12 cellular contexts compared by ENCODE assay signal in the genomic region with DNA sequence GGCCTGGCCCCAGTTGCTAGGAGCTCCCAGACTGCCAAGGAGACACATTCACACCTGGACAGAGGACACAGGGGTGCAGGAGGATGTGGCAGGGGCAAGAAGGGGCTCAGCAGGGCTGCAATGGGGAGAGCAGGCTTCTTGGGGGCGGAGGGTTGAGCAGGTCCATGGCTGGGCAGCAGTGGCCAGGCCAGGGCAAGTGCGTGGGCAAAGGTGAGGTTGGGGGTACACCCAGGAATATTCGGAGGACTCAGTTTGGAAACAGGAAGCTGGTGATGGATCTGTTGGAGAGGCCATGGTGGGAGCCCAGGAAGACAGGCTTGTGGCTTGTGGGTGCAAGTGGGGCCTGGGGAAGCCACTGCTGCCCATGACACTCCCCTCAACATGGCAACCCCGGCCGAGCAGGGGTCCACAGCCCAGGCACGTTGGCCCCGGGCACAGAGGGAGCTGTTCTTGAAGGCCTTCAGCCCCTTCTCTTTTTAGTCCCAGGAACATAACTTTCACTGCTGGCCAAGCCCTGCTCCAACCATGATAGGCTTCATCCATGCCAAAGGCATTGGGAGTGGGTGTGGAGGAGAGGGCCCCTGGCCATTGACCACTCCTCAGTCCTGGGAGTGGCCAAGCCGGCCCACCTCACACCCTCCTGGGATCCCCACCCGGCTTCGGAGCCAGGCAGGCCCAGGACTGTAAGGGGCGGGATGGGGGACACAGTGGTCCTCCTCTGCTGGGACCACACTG. TPM values are rescaled to one million over a fixed set of nuclear protein-coding genes. Genes with fewer than 3 reads are reported as not detected.
DNase-seq lines count a peak whose midpoint lies in the region; ATAC-seq and TF ChIP-seq lines count a peak whose summit lies in the region.
"Had no signal": no experiment of that assay in that cellular context is flagged by ENCODE, and none has a peak within 500 bp of the region (broad histone marks: within the 10 kb centered on the region; RNA-seq: fewer than 3 reads in every experiment).

No MANE protein-coding gene starts in this region.

- no peak overlapping the region for H3K4me3 ChIP-seq in GM23248
- H3K4me3 ChIP-seq: right lobe of liver had no signal

- intact Hi-C loops in activated CD4-positive, alpha-beta T cell treated with anti-CD3 and anti-CD28 coated beads, Interleukin-2, amount 10 ng/mL, durations not matched to agents 24 days and 14 days (cut with micrococcal nuclease) = no loop called here

- no peaks in the 10 kb centered on the region for H3K9me3 ChIP-seq in GM23248 (ENCODE audit: low read depth)
- H3K9me3 ChIP-seq: right lobe of liver had no signal

- no peaks in the 10 kb centered on the region for H3K9me2 ChIP-seq in GM23248 (ENCODE audit: insufficient read depth)

- no peaks in the 10 kb centered on the region; the same call in 1 of the 2 replicates for H3F3A ChIP-seq in GM23248 (ENCODE audit: insufficient read depth)

- ATAC-seq in WTC11 (no peak), HG03196 (IDR thresholded peaks at IDR 0.05; ENCODE audit: unreplicated experiment) (no peak)
- ATAC-seq: right lobe of liver had no signal

- H3K9ac ChIP-seq in GM23248 = no peak overlapping the region

- POLR2A ChIA-PET in WTC11 (lab: Charles Lee) = no interaction called here

- 74 to 80% methylated on average over 11 of the region's 11 CpGs for WGBS in GM23248 (ENCODE audit: low coverage in 1 of 2, low lambda C conversion rate in 2 of 2, missing lambda C conversion rate in 2 of 2), 2 experiments

- DNase-seq in activated CD4-positive, alpha-beta T cell treated with anti-CD3 and anti-CD28 coated beads, Interleukin-2, amount 10 ng/mL, durations not matched to agents 24 days and 14 days = no peak
- no peak for DNase-seq in activated CD4-positive, alpha-beta T cell treated with anti-CD3 and anti-CD28 coated beads for 1 hour
- DNase-seq in WTC11 (ENCODE audit: low spot score) = peak; percentile 4
- no peak for DNase-seq in immature natural killer cell
- DNase-seq in stimulated activated CD4-positive, alpha-beta T cell treated with anti-CD3 and anti-CD28 coated beads, Interleukin-4, amount 100 ng/mL, for 24 hours = peak; percentile 3
- DNase-seq in GM23248 = no peak
- DNase-seq in DMS 273 treated with DMSO at 0.1 percent for 48 hours (lab: John Stamatoyannopoulos, UW) = no peak
- DNase-seq: effector CD4-positive, alpha-beta T cell; mesenchymal stem cell; NCI-H1694 had no signal

- in situ Hi-C loops in GM23248 (cut with MboI) = no loop called here

- H3K36me3 Mint-ChIP-seq in activated CD4-positive, alpha-beta T cell treated with anti-CD3 and anti-CD28 coated beads, Interleukin-2, amount 10 ng/mL, durations not matched to agents 24 days and 14 days (ENCODE audit: low read depth) = peaks cover 70% of the 10 kb centered on the region
- H3K36me3 Mint-ChIP-seq in WTC11 (peaks cover 41% of the 10 kb centered on the region), immature natural killer cell (peaks cover 6 to 17% (median 7%) of the 10 kb centered on the region in 3 donors)

- H4K20me1 ChIP-seq in GM23248 (ENCODE audit: insufficient read depth) = no peaks in the 10 kb centered on the region

- H3K9me3 Mint-ChIP-seq in activated CD4-positive, alpha-beta T cell treated with anti-CD3 and anti-CD28 coated beads, Interleukin-2, amount 10 ng/mL, durations not matched to agents 24 days and 14 days = peaks cover 3% of the 10 kb centered on the region
- H3K9me3 Mint-ChIP-seq in WTC11 = peaks cover 14% of the 10 kb centered on the region; the same call in 1 of the 2 replicates
- H3K9me3 Mint-ChIP-seq in immature natural killer cell = peaks cover 0 to 9% (median 2%) of the 10 kb centered on the region in 6 donors

- H3K27ac Mint-ChIP-seq in activated CD4-positive, alpha-beta T cell treated with anti-CD3 and anti-CD28 coated beads, Interleukin-2, amount 10 ng/mL, durations not matched to agents 24 days and 14 days = peak overlapping the region; percentile 85
- H3K27ac Mint-ChIP-seq in WTC11 (no peak overlapping the region; the same call in 1 of the 2 replicates), immature natural killer cell (peak overlapping the region; percentile 64 to 84 (median 80))

- H3K36me3 ChIP-seq in GM23248 (ENCODE audit: low read depth) = no peaks in the 10 kb centered on the region
- H3K36me3 ChIP-seq: right lobe of liver had no signal

- H3K4me2 ChIP-seq in GM23248 (ENCODE audit: unreplicated experiment) = no peak overlapping the region

- CTCF ChIA-PET in WTC11 (lab: Charles Lee) = interaction anchor here (6.3 kb wide), 1 partner anchor 13 kb away, joined by 57 read pairs; no protein-coding TSS in a partner anchor

- no peaks in the 10 kb centered on the region for H3K27me3 Mint-ChIP-seq in activated CD4-positive, alpha-beta T cell treated with anti-CD3 and anti-CD28 coated beads, Interleukin-2, amount 10 ng/mL, durations not matched to agents 24 days and 14 days
- peaks cover 3% of the 10 kb centered on the region for H3K27me3 Mint-ChIP-seq in WTC11 (ENCODE audit: low read depth)
- H3K27me3 Mint-ChIP-seq in immature natural killer cell (ENCODE audit: low read depth in 3 of 3) = peaks cover 11 to 63% (median 26%) of the 10 kb centered on the region in 3 donors

- no peak overlapping the region for H2AFZ ChIP-seq in GM23248

- H3K4me3 Mint-ChIP-seq in activated CD4-positive, alpha-beta T cell treated with anti-CD3 and anti-CD28 coated beads, Interleukin-2, amount 10 ng/mL, durations not matched to agents 24 days and 14 days = no peak overlapping the region
- H3K4me3 Mint-ChIP-seq in WTC11 = no peak overlapping the region
- H3K4me3 Mint-ChIP-seq in immature natural killer cell = peak overlapping the region in 2 of 5 donors; percentile 17 to 60

- no peak overlapping the region for H3K27ac ChIP-seq in GM23248
- H3K27ac ChIP-seq: right lobe of liver had no signal

- no peaks in the 10 kb centered on the region for H3K79me2 ChIP-seq in GM23248 (ENCODE audit: insufficient read depth)

- no peak for TF ChIP-seq CTCF in WTC11 (IDR thresholded peaks at IDR 0.05)

- peaks cover 8% of the 10 kb centered on the region for H3K4me1 Mint-ChIP-seq in activated CD4-positive, alpha-beta T cell treated with anti-CD3 and anti-CD28 coated beads, Interleukin-2, amount 10 ng/mL, durations not matched to agents 24 days and 14 days
- peaks cover 8% of the 10 kb centered on the region for H3K4me1 Mint-ChIP-seq in WTC11
- peaks cover 18 to 19% of the 10 kb centered on the region in 2 donors for H3K4me1 Mint-ChIP-seq in immature natural killer cell

- H3K4me1 ChIP-seq in GM23248 (ENCODE audit: insufficient read depth) = no peaks in the 10 kb centered on the region
- H3K4me1 ChIP-seq: right lobe of liver had no signal

- H3K27me3 ChIP-seq in GM23248 (replicated peaks; ENCODE audit: insufficient read depth) = no peaks in the 10 kb centered on the region
- H3K27me3 ChIP-seq: right lobe of liver had no signal

TF ChIP-seq in WTC11, 78 proteins besides CTCF, POLR2A, EP300 and RAD21:
- no peak for TF ChIP-seq NFATC4 (CRISPR knock-in tag; IDR thresholded peaks at IDR 0.05)
- TF ChIP-seq, protein P1, sequence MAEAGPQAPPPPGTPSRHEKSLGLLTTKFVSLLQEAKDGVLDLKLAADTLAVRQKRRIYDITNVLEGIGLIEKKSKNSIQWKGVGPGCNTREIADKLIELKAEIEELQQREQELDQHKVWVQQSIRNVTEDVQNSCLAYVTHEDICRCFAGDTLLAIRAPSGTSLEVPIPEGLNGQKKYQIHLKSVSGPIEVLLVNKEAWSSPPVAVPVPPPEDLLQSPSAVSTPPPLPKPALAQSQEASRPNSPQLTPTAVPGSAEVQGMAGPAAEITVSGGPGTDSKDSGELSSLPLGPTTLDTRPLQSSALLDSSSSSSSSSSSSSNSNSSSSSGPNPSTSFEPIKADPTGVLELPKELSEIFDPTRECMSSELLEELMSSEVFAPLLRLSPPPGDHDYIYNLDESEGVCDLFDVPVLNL (CRISPR knock-in tag; IDR thresholded peaks at IDR 0.05; ENCODE audit: borderline replicate concordance, low read depth) = no peak
- TF ChIP-seq CREB1 (CRISPR knock-in tag; IDR thresholded peaks at IDR 0.05) = no peak
- TF ChIP-seq NR3C1 (CRISPR knock-in tag; conservative IDR thresholded peaks at IDR 0.05; ENCODE audit: low read depth) = no peak
- TF ChIP-seq, protein P2, sequence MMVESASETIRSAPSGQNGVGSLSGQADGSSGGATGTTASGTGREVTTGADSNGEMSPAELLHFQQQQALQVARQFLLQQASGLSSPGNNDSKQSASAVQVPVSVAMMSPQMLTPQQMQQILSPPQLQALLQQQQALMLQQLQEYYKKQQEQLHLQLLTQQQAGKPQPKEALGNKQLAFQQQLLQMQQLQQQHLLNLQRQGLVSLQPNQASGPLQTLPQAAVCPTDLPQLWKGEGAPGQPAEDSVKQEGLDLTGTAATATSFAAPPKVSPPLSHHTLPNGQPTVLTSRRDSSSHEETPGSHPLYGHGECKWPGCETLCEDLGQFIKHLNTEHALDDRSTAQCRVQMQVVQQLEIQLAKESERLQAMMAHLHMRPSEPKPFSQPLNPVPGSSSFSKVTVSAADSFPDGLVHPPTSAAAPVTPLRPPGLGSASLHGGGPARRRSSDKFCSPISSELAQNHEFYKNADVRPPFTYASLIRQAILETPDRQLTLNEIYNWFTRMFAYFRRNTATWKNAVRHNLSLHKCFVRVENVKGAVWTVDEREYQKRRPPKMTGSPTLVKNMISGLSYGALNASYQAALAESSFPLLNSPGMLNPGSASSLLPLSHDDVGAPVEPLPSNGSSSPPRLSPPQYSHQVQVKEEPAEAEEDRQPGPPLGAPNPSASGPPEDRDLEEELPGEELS (CRISPR knock-in tag; IDR thresholded peaks at IDR 0.05) = no peak

RNA-seq across cellular contexts. Expression of a gene that starts 33.3 kb away (rescaled TPM):
- 41.4 and 43.0 TPM in 2 replicates for total RNA-seq in activated CD4-positive, alpha-beta T cell treated with anti-CD3 and anti-CD28 coated beads, Interleukin-2, amount 10 ng/mL, durations not matched to agents 24 days and 14 days
- total RNA-seq in WTC11 (2021) = 84.9 to 101 TPM (median 93.4 TPM) in 3 replicates
- polyA plus RNA-seq in immature natural killer cell (100 to 1,000 TPM in 2 of 3 donors, 10 to 100 TPM in 1; 96.3 to 145 (median 105) TPM), GM23248 (2016; fragmentation: Nextera tagmentation; extraction: Ambion mirVana) (307 and 320 TPM in 2 replicates)
- 321 and 332 TPM in 2 replicates for total RNA-seq in GM23248 (2014; rRNA removed; shearing (Covaris generic))

RNA-seq across cellular contexts. Expression of a gene that starts 42.7 kb away (rescaled TPM):
- total RNA-seq in activated CD4-positive, alpha-beta T cell treated with anti-CD3 and anti-CD28 coated beads, Interleukin-2, amount 10 ng/mL, durations not matched to agents 24 days and 14 days = 182 and 186 TPM in 2 replicates
- 1.3 to 1.6 TPM (median 1.5 TPM) in 3 replicates for total RNA-seq in WTC11 (2021)
- polyA plus RNA-seq in immature natural killer cell (100 to 1,000 TPM in 1 of 3 donors, 10 to 100 TPM in 2; 84.4 to 127 (median 99.3) TPM), GM23248 (2016; fragmentation: Nextera tagmentation; extraction: Ambion mirVana) (0.71 and 0.80 TPM in 2 replicates)
- 0.38 TPM in 1 of 2 replicates, not detected in the other for total RNA-seq in GM23248 (2014; rRNA removed; shearing (Covaris generic))

Comparison
In these comparisons a context has a peak if more than half of its experiments do, and no peak if none do; other contexts are left out.
1. DNase-seq: peak in WTC11 (single experiment) and stimulated activated CD4-positive, alpha-beta T cell treated with anti-CD3 and anti-CD28 coated beads, Interleukin-4, amount 100 ng/mL, for 24 hours (single experiment); none in activated CD4-positive, alpha-beta T cell treated with anti-CD3 and anti-CD28 coated beads, Interleukin-2, amount 10 ng/mL, durations not matched to agents 24 days and 14 days (single experiment), activated CD4-positive, alpha-beta T cell treated with anti-CD3 and anti-CD28 coated beads for 1 hour (single experiment), immature natural killer cell (0 of 3), GM23248 (single experiment) and DMS 273 treated with DMSO at 0.1 percent for 48 hours (single experiment).
2. RNA of a gene that starts 42.7 kb away (total RNA-seq): 182 to 186 TPM in activated CD4-positive, alpha-beta T cell treated with anti-CD3 and anti-CD28 coated beads, Interleukin-2, amount 10 ng/mL, durations not matched to agents 24 days and 14 days; 1.3 to 1.6 TPM in WTC11 and 0.38 TPM in GM23248; every median in the first group is over 10 times any median in the second.